In genomic region chr5:113634957-113635356, GRCh38 we compare ENCODE assay signal across 29 cellular contexts.
"Had no signal": no experiment of that assay in that cellular context is flagged by ENCODE, and none has a peak within 500 bp of the region (broad histone marks: within the 10 kb centered on the region; RNA-seq: fewer than 3 reads in every experiment).

No MANE protein-coding gene starts in this region.

- H3K9me3 ChIP-seq: ovary, psoas muscle, right lobe of liver, sigmoid colon, thoracic aorta, thyroid gland, vagina had no signal

- H3K9ac ChIP-seq: parathyroid adenoma had no signal

- H3K4me3 ChIP-seq: ovary, psoas muscle, right lobe of liver, sigmoid colon, stomach, thoracic aorta, thyroid gland, tibial nerve, upper lobe of left lung, vagina had no signal

- DNase-seq: nephron progenitor cell; occipital lobe; ovary; posterior cingulate gyrus; psoas muscle; right cardiac atrium; right lobe of liver; sigmoid colon; small intestine; stimulated activated CD4-positive, alpha-beta T cell treated with anti-CD3 and anti-CD28 coated beads, Interleukin-15, amount 100 ng/mL, for 24 hours; stimulated activated CD4-positive, alpha-beta T cell treated with anti-CD3 and anti-CD28 coated beads, Interleukin-2, amount 100 ng/mL, for 24 hours; stimulated activated CD4-positive, alpha-beta T cell treated with anti-CD3 and anti-CD28 coated beads, Interleukin-2, amount 100 ng/mL, for 48 hours; stimulated activated CD4-positive, alpha-beta T cell treated with anti-CD3 and anti-CD28 coated beads, Interleukin-4, amount 100 ng/mL, for 24 hours; stimulated activated naive B cell treated with anti-CD40 and anti-IgM and Interleukin-4, amounts not matched to agents 10 μg/mL and 1 μg/mL and 100 μg/mL, for 72 hours; stimulated activated naive CD4-positive, alpha-beta T cell treated with Interleukin-2 at 50 U/mL for 16 hours; stomach; thyroid gland; trophoblast cell; upper lobe of left lung had no signal

- H3K36me3 Mint-ChIP-seq: natural killer cell treated with Interleukin-12 subunit alpha and Interleukin-12 subunit beta and Interleukin-15 and Interleukin-18, amount 100 ng/mL, for 72 hours; stimulated activated effector memory CD8-positive, alpha-beta T cell treated with anti-CD3 and anti-CD28 coated beads, Interleukin-12 subunit alpha, Interleukin-12 subunit beta, amount 100 ng/mL, for 72 hours; stimulated activated naive B cell treated with anti-CD40 and anti-IgM and Interleukin-4, amounts not matched to agents 10 μg/mL and 1 μg/mL and 100 μg/mL, for 72 hours had no signal

- H3K79me2 ChIP-seq: parathyroid adenoma had no signal

- H3K9me3 Mint-ChIP-seq: natural killer cell treated with Interleukin-12 subunit alpha and Interleukin-12 subunit beta and Interleukin-15 and Interleukin-18, amount 100 ng/mL, for 72 hours; neural crest cell; stimulated activated naive B cell treated with anti-CD40 and anti-IgM and Interleukin-4, amounts not matched to agents 10 μg/mL and 1 μg/mL and 100 μg/mL, for 72 hours; stimulated activated naive CD8-positive, alpha-beta T cell treated with anti-CD3 and anti-CD28 coated beads, Interleukin-15, Interleukin-2, amounts not matched to agents 100 ng/mL and 50 ng/mL, for 24 hours had no signal

- H3K4me1 ChIP-seq: parathyroid adenoma, psoas muscle, right lobe of liver, sigmoid colon, stomach, thyroid gland, tibial nerve, upper lobe of left lung, vagina had no signal

- H3K4me3 Mint-ChIP-seq: natural killer cell treated with Interleukin-12 subunit alpha and Interleukin-12 subunit beta and Interleukin-15 and Interleukin-18, amount 100 ng/mL, for 72 hours; nephron progenitor cell; neural crest cell; stimulated activated effector memory CD8-positive, alpha-beta T cell treated with anti-CD3 and anti-CD28 coated beads, Interleukin-12 subunit alpha, Interleukin-12 subunit beta, amount 100 ng/mL, for 72 hours; stimulated activated naive B cell treated with anti-CD40 and anti-IgM and Interleukin-4, amounts not matched to agents 10 μg/mL and 1 μg/mL and 100 μg/mL, for 72 hours; stimulated activated naive CD8-positive, alpha-beta T cell treated with anti-CD3 and anti-CD28 coated beads, Interleukin-15, Interleukin-2, amounts not matched to agents 100 ng/mL and 50 ng/mL, for 24 hours had no signal

- H3K27ac Mint-ChIP-seq: natural killer cell treated with Interleukin-12 subunit alpha and Interleukin-12 subunit beta and Interleukin-15 and Interleukin-18, amount 100 ng/mL, for 72 hours; progenitor cell of endocrine pancreas; stimulated activated effector memory CD8-positive, alpha-beta T cell treated with anti-CD3 and anti-CD28 coated beads, Interleukin-12 subunit alpha, Interleukin-12 subunit beta, amount 100 ng/mL, for 72 hours; stimulated activated naive B cell treated with anti-CD40 and anti-IgM and Interleukin-4, amounts not matched to agents 10 μg/mL and 1 μg/mL and 100 μg/mL, for 72 hours; stimulated activated naive CD8-positive, alpha-beta T cell treated with anti-CD3 and anti-CD28 coated beads, Interleukin-15, Interleukin-2, amounts not matched to agents 100 ng/mL and 50 ng/mL, for 24 hours had no signal

- H3K27ac ChIP-seq: ovary, parathyroid adenoma, psoas muscle, right lobe of liver, sigmoid colon, stomach, thoracic aorta, thyroid gland, tibial nerve, upper lobe of left lung, vagina had no signal

- H3K27me3 Mint-ChIP-seq: progenitor cell of endocrine pancreas had no signal

- H3K27me3 ChIP-seq: ovary, right lobe of liver, sigmoid colon, stomach, thyroid gland, tibial nerve, upper lobe of left lung, vagina had no signal

- ATAC-seq: natural killer cell treated with Interleukin-12 subunit alpha and Interleukin-12 subunit beta and Interleukin-15 and Interleukin-18, amount 100 ng/mL, for 72 hours; psoas muscle; right cardiac atrium; right lobe of liver; stimulated activated effector memory CD8-positive, alpha-beta T cell treated with anti-CD3 and anti-CD28 coated beads, Interleukin-12 subunit alpha, Interleukin-12 subunit beta, amount 100 ng/mL, for 72 hours; stimulated activated naive B cell treated with anti-CD40 and anti-IgM and Interleukin-4, amounts not matched to agents 10 μg/mL and 1 μg/mL and 100 μg/mL, for 72 hours had no signal

- FAIRE-seq: small intestine, urothelium cell line had no signal

- H2AFZ ChIP-seq: parathyroid adenoma had no signal

- H3K4me1 Mint-ChIP-seq: nephron progenitor cell; neural crest cell; stimulated activated effector memory CD8-positive, alpha-beta T cell treated with anti-CD3 and anti-CD28 coated beads, Interleukin-12 subunit alpha, Interleukin-12 subunit beta, amount 100 ng/mL, for 72 hours; stimulated activated naive B cell treated with anti-CD40 and anti-IgM and Interleukin-4, amounts not matched to agents 10 μg/mL and 1 μg/mL and 100 μg/mL, for 72 hours had no signal

- H3K36me3 ChIP-seq: ovary, right lobe of liver, sigmoid colon, stomach, thoracic aorta, thyroid gland, tibial nerve, upper lobe of left lung, vagina had no signal
